ENCODE assay signal across 17 cellular contexts in genomic region chr2:236578980-236579745, GRCh38. TPM values are rescaled to one million over a fixed set of nuclear protein-coding genes. Genes with fewer than 3 reads are reported as not detected.
DNase-seq lines count a peak whose midpoint lies in the region; ATAC-seq, FAIRE-seq and TF ChIP-seq lines count a peak whose summit lies in the region.
"Had no signal": no experiment of that assay in that cellular context is flagged by ENCODE, and none has a peak within 500 bp of the region (broad histone marks: within the 10 kb centered on the region; RNA-seq: fewer than 3 reads in every experiment).

No MANE protein-coding gene starts in this region.

- H2BK12ac ChIP-seq in mesenchymal stem cell (ENCODE audit: low read length in 2 of 2) = no peak overlapping the region

- no peak overlapping the region for H3K14ac ChIP-seq in mesenchymal stem cell (ENCODE audit: low read length in 2 of 2)

- no peak overlapping the region for H3K4me3 Mint-ChIP-seq in astrocyte (ENCODE audit: unreplicated experiment)
- H3K4me3 Mint-ChIP-seq: stimulated activated naive CD8-positive, alpha-beta T cell treated with anti-CD3 and anti-CD28 coated beads, Interleukin-15, amount 100 ng/mL, for 72 hours had no signal

- no peaks in the 10 kb centered on the region for H3K27me3 ChIP-seq in HUES48 (ENCODE audit: control insufficient read depth, insufficient read depth, low read length)
- H3K27me3 ChIP-seq in astrocyte (ENCODE audit: insufficient read depth, low read length) = peaks cover 2% of the 10 kb centered on the region
- no peaks in the 10 kb centered on the region for H3K27me3 ChIP-seq in mesenchymal stem cell (ENCODE audit: control insufficient read depth in 1 of 2, insufficient read depth in 1 of 2, low read length in 2 of 2)
- no peaks in the 10 kb centered on the region for H3K27me3 ChIP-seq in stomach
- H3K27me3 ChIP-seq: heart right ventricle had no signal

- H3K4me3 ChIP-seq in HUES48 (ENCODE audit: low read depth, low read length) = no peak overlapping the region
- no peak overlapping the region for H3K4me3 ChIP-seq in astrocyte (ENCODE audit: insufficient read depth, low read depth, low read length)
- no peak overlapping the region for H3K4me3 ChIP-seq in mesenchymal stem cell (ENCODE audit: insufficient read depth in 1 of 2, low read depth in 1 of 2, low read length in 2 of 2)
- H3K4me3 ChIP-seq in stomach = no peak overlapping the region
- H3K4me3 ChIP-seq: heart right ventricle had no signal

- H3K23ac ChIP-seq in mesenchymal stem cell (ENCODE audit: low read length in 2 of 2) = no peak overlapping the region

- peak overlapping the region; percentile 41 for H3K27ac Mint-ChIP-seq in astrocyte (ENCODE audit: unreplicated experiment)

- H3K27ac ChIP-seq in HUES48 (ENCODE audit: low read depth, low read length) (peak overlapping the region; percentile 46), astrocyte (ENCODE audit: low read depth, low read length) (no peak overlapping the region), mesenchymal stem cell (ENCODE audit: low read length, poor library complexity, severe bottlenecking) (no peak overlapping the region), stomach (peak overlapping the region; percentile 26 to 93 (median 54))
- H3K27ac ChIP-seq: RWPE1, WERI-Rb-1 had no signal

- H3K36me3 ChIP-seq in HUES48 (ENCODE audit: control insufficient read depth, insufficient read depth, low read length) (no peaks in the 10 kb centered on the region), astrocyte (ENCODE audit: insufficient read depth, low read length) (no peaks in the 10 kb centered on the region), mesenchymal stem cell (ENCODE audit: control insufficient read depth in 1 of 2, insufficient read depth in 2 of 2, low read depth in 1 of 2, low read length in 2 of 2) (peaks cover 11 to 50% of the 10 kb centered on the region in 2 experiments), stomach (peaks cover 14 to 28% (median 26%) of the 10 kb centered on the region in 4 donors)
- H3K36me3 ChIP-seq: WERI-Rb-1 had no signal

- H3K4me1 Mint-ChIP-seq in astrocyte (ENCODE audit: low read depth, unreplicated experiment) = peaks cover 29% of the 10 kb centered on the region

- H3K4me2 ChIP-seq in astrocyte (ENCODE audit: low read length) = no peak overlapping the region
- no peak overlapping the region for H3K4me2 ChIP-seq in mesenchymal stem cell (ENCODE audit: low read length, poor library complexity, severe bottlenecking)

- no peak overlapping the region for H3K4ac ChIP-seq in mesenchymal stem cell (ENCODE audit: low read depth in 1 of 2, low read length in 2 of 2)

- peaks cover 57% of the 10 kb centered on the region for H3K79me2 ChIP-seq in astrocyte (ENCODE audit: insufficient read depth, low read length)

- 89% methylated on average over 9 of the region's 9 CpGs for WGBS in mesenchymal stem cell
- WGBS in stomach, 5 donors = 53 to 71% (median 64%) methylated on average over 9 of the region's 9 CpGs

- H4K20me1 ChIP-seq in astrocyte (ENCODE audit: insufficient read depth, low read length) = peaks cover 27% of the 10 kb centered on the region

- H2BK15ac ChIP-seq in mesenchymal stem cell (ENCODE audit: low read depth, poor library complexity, severe bottlenecking) = no peak overlapping the region

- peaks cover 58% of the 10 kb centered on the region for H3K36me3 Mint-ChIP-seq in astrocyte (ENCODE audit: low read depth, unreplicated experiment)

- H3K9me3 Mint-ChIP-seq in astrocyte (ENCODE audit: unreplicated experiment) = peaks cover 5% of the 10 kb centered on the region
- H3K9me3 Mint-ChIP-seq: stimulated activated naive CD8-positive, alpha-beta T cell treated with anti-CD3 and anti-CD28 coated beads, Interleukin-15, amount 100 ng/mL, for 72 hours had no signal

- TF ChIP-seq EP300 in stomach (IDR thresholded peaks at IDR 0.05) = no peak

- no peak for TF ChIP-seq POLR2A in stomach (IDR thresholded peaks at IDR 0.05)

- no peak overlapping the region for H3K18ac ChIP-seq in mesenchymal stem cell (ENCODE audit: low read depth in 1 of 2, low read length in 2 of 2)

- H2AFZ ChIP-seq in astrocyte (ENCODE audit: low read depth, low read length) (no peak overlapping the region), mesenchymal stem cell (ENCODE audit: low read depth, low read length) (no peak overlapping the region)

- H3K27me3 Mint-ChIP-seq in astrocyte (ENCODE audit: low read depth, unreplicated experiment) = no peaks in the 10 kb centered on the region
- H3K27me3 Mint-ChIP-seq: stimulated activated naive CD8-positive, alpha-beta T cell treated with anti-CD3 and anti-CD28 coated beads, Interleukin-15, amount 100 ng/mL, for 72 hours had no signal

- H3K9me3 ChIP-seq in HUES48 (ENCODE audit: control insufficient read depth, insufficient read depth, low read length) (no peaks in the 10 kb centered on the region), astrocyte (ENCODE audit: insufficient read depth, low read depth, low read length) (no peaks in the 10 kb centered on the region), mesenchymal stem cell (ENCODE audit: control insufficient read depth, low read length) (no peaks in the 10 kb centered on the region), stomach (no peaks in the 10 kb centered on the region)
- H3K9me3 ChIP-seq: heart right ventricle had no signal

- H4K91ac ChIP-seq in mesenchymal stem cell (ENCODE audit: low read length) = no peak overlapping the region

- no peaks in the 10 kb centered on the region for H3K79me1 ChIP-seq in mesenchymal stem cell (replicated peaks; ENCODE audit: low read length, poor library complexity, severe bottlenecking)

- no peak for ATAC-seq in HG02970 (IDR thresholded peaks at IDR 0.05; ENCODE audit: low FRiP score, unreplicated experiment)
- ATAC-seq in HG03439 (IDR thresholded peaks at IDR 0.05; ENCODE audit: unreplicated experiment) = no peak
- ATAC-seq: stimulated activated naive CD8-positive, alpha-beta T cell treated with anti-CD3 and anti-CD28 coated beads, Interleukin-15, amount 100 ng/mL, for 72 hours had no signal

- TF ChIP-seq CTCF in astrocyte (IDR thresholded peaks at IDR 0.05; ENCODE audit: insufficient read depth, low read depth, low read length) = no peak
- TF ChIP-seq CTCF in stomach (IDR thresholded peaks at IDR 0.05) = no peak

- no peak overlapping the region for H4K8ac ChIP-seq in mesenchymal stem cell (ENCODE audit: low read length)

- H3K4me1 ChIP-seq in HUES48 (ENCODE audit: control insufficient read depth, insufficient read depth, low read length) = peaks cover 11% of the 10 kb centered on the region
- no peaks in the 10 kb centered on the region for H3K4me1 ChIP-seq in astrocyte (ENCODE audit: insufficient read depth, low read length)
- no peaks in the 10 kb centered on the region for H3K4me1 ChIP-seq in mesenchymal stem cell (ENCODE audit: control insufficient read depth, insufficient read depth, low read depth, low read length)
- peaks cover 18 to 83% (median 50%) of the 10 kb centered on the region in 4 donors for H3K4me1 ChIP-seq in stomach

- no peak overlapping the region for H2BK120ac ChIP-seq in mesenchymal stem cell (ENCODE audit: low read depth, low read length)

- H3K9ac ChIP-seq in HUES48 (ENCODE audit: low read depth, low read length) (no peak overlapping the region), astrocyte (ENCODE audit: low read length) (no peak overlapping the region), mesenchymal stem cell (ENCODE audit: low read length) (peak overlapping the region; percentile 5)

- intact Hi-C loops in stomach (cut with DNase I; ENCODE audit: low total_unique reads) = loop anchor here (10.0 kb wide), 1 partner anchor 234 kb away; no protein-coding TSS in a partner anchor

- DNase-seq in astrocyte (ENCODE audit: low read depth) = no peak
- DNase-seq in mesenchymal stem cell = no peak
- no peak for DNase-seq in stomach
- DNase-seq in NCI-H1436 (lab: John Stamatoyannopoulos, UW) = no peak
- DNase-seq: erythroblast; heart right ventricle; kidney glomerular epithelial cell; NCI-H1694; NCI-H82; stimulated activated CD4-positive, alpha-beta T cell treated with anti-CD3 and anti-CD28 coated beads, Interleukin-12 subunit alpha, Interleukin-12 subunit beta, amount 100 ng/mL, for 4 hours; stimulated activated naive CD8-positive, alpha-beta T cell treated with anti-CD3 and anti-CD28 coated beads, Interleukin-15, amount 100 ng/mL, for 72 hours; WERI-Rb-1 had no signal

- H2BK5ac ChIP-seq in mesenchymal stem cell (ENCODE audit: low read depth, low read length, poor library complexity, severe bottlenecking) = no peak overlapping the region

- no peak overlapping the region for H2AK5ac ChIP-seq in mesenchymal stem cell (ENCODE audit: low read length, severe bottlenecking)

- FAIRE-seq in astrocyte (lab: Jason Lieb, UNC) = no peak
- FAIRE-seq: GM18507 had no signal

RNA-seq across cellular contexts. Expression of gene ACKR3, which starts 9.5 kb away (rescaled TPM):
- 72.7 and 88.3 TPM in 2 replicates for total RNA-seq in astrocyte
- polyA plus RNA-seq in mesenchymal stem cell (2013, experiment 1 of 2) = 40.4 TPM
- polyA plus RNA-seq in mesenchymal stem cell (2013, experiment 2 of 2) = 43.3 TPM
- 10 to 100 TPM in 4 of 5 donors, 1 to 10 TPM in 1; 5.2 to 35.0 (median 15.1) TPM for total RNA-seq in stomach
- polyA plus RNA-seq in stomach = 1 to 10 TPM; 5.0 to 7.3 (median 5.8) TPM

Comparison
In these comparisons a context has a peak if more than half of its experiments do, and no peak if none do; other contexts are left out.
1. H3K27ac ChIP-seq: peak in HUES48 (single experiment) and stomach (5 of 5); none in astrocyte (single experiment) and mesenchymal stem cell (single experiment).